Comparison of ENCODE assay signal across 16 cellular contexts in genomic region chr3:70984756-70985155, GRCh38.
DNase-seq lines count a peak whose midpoint lies in the region; ATAC-seq, FAIRE-seq and TF ChIP-seq lines count a peak whose summit lies in the region.
"Had no signal": no experiment of that assay in that cellular context is flagged by ENCODE, and none has a peak within 500 bp of the region (broad histone marks: within the 10 kb centered on the region; RNA-seq: fewer than 3 reads in every experiment).

No MANE protein-coding gene starts in this region.

- no TSS peak for BruUV-seq in HepG2 (replicated peaks; lab: Mats Ljungman, UMichigan)

- POLR2A ChIA-PET in HepG2 (lab: Yijun Ruan, JAX) = no interaction called here

- no peak for TF ChIP-seq CTCF in mesothelial cell of epicardium (IDR thresholded peaks at IDR 0.05; ENCODE audit: unreplicated experiment)
- TF ChIP-seq CTCF in tibial artery (IDR thresholded peaks at IDR 0.05) = no peak
- no peak for TF ChIP-seq CTCF in HepG2 (CRISPR knock-in tag; IDR thresholded peaks at IDR 0.05)

- no peak for ATAC-seq in activated naive CD4-positive, alpha-beta T cell treated with anti-CD3 and anti-CD28 coated beads, Interleukin-2, amount 50 U/mL, for 72 hours
- ATAC-seq in activated naive CD8-positive, alpha-beta T cell treated with anti-CD3 and anti-CD28 coated beads, Interleukin-2, amount 50 U/mL, for 24 hours = no peak
- ATAC-seq in HepG2 = no peak
- ATAC-seq: Panc1, sciatic nerve had no signal

- no peaks in the 10 kb centered on the region for H3K27me3 Mint-ChIP-seq in activated naive CD4-positive, alpha-beta T cell treated with anti-CD3 and anti-CD28 coated beads, Interleukin-2, amount 10 ng/mL, durations not matched to agents 7 days and 5 days
- no peaks in the 10 kb centered on the region for H3K27me3 Mint-ChIP-seq in activated naive CD8-positive, alpha-beta T cell treated with anti-CD3 and anti-CD28 coated beads, Interleukin-2, amount 50 U/mL, for 24 hours
- H3K27me3 Mint-ChIP-seq in mesothelial cell of epicardium (ENCODE audit: low read depth) = no peaks in the 10 kb centered on the region

- H3K4me2 ChIP-seq in HepG2 (ENCODE audit: low read depth, low read length) = no peak overlapping the region

- peaks cover 56% of the 10 kb centered on the region for H3K4me1 Mint-ChIP-seq in activated naive CD4-positive, alpha-beta T cell treated with anti-CD3 and anti-CD28 coated beads, Interleukin-2, amount 10 ng/mL, durations not matched to agents 7 days and 5 days
- H3K4me1 Mint-ChIP-seq in activated naive CD8-positive, alpha-beta T cell treated with anti-CD3 and anti-CD28 coated beads, Interleukin-2, amount 50 U/mL, for 24 hours = peaks cover 75% of the 10 kb centered on the region
- H3K4me1 Mint-ChIP-seq in mesothelial cell of epicardium = peaks cover 68% of the 10 kb centered on the region

- H3K27me3 ChIP-seq in tibial artery = no peaks in the 10 kb centered on the region
- no peaks in the 10 kb centered on the region for H3K27me3 ChIP-seq in MG63
- H3K27me3 ChIP-seq in HepG2 (ENCODE audit: control insufficient read depth in 1 of 2, insufficient read depth in 2 of 2, low read length in 2 of 2) = no peaks in the 10 kb centered on the region

- FAIRE-seq in HepG2 (lab: Jason Lieb, UNC) = no peak

- WGBS in HepG2 (ENCODE audit: low lambda C conversion rate) = 93% methylated on average over 6 of the region's 6 CpGs

- TF ChIP-seq RAD21 in HepG2 (CRISPR knock-in tag; IDR thresholded peaks at IDR 0.05) = no peak

- no peak for TF ChIP-seq EP300 in HepG2 (IDR thresholded peaks at IDR 0.05; ENCODE audit: low read depth in 2 of 2, low read length in 2 of 2)
- no peak for TF ChIP-seq EP300 in HepG2 (CRISPR knock-in tag; IDR thresholded peaks at IDR 0.05; ENCODE audit: borderline replicate concordance)

- H3K27ac Mint-ChIP-seq in activated naive CD4-positive, alpha-beta T cell treated with anti-CD3 and anti-CD28 coated beads, Interleukin-2, amount 10 ng/mL, durations not matched to agents 7 days and 5 days = peak overlapping the region; percentile 17
- H3K27ac Mint-ChIP-seq in activated naive CD4-positive, alpha-beta T cell treated with anti-CD3 and anti-CD28 coated beads, Interleukin-2, amount 50 U/mL, for 72 hours = peak overlapping the region in 1 of 2 donors; percentile 34
- peak overlapping the region; percentile 82 for H3K27ac Mint-ChIP-seq in activated naive CD8-positive, alpha-beta T cell treated with anti-CD3 and anti-CD28 coated beads, Interleukin-2, amount 50 U/mL, for 24 hours
- peak overlapping the region; percentile 100 for H3K27ac Mint-ChIP-seq in mesothelial cell of epicardium

- no peak for TF ChIP-seq POLR2A in HepG2 (IDR thresholded peaks at IDR 0.05; ENCODE audit: insufficient read depth in 1 of 2, low read depth in 2 of 2, low read length in 2 of 2)

- in situ Hi-C loops in HepG2 (cut with HindIII; ENCODE audit: extremely low pct_ligation_motif_present, low pct_unique_long_range_greater_than_20kb) = no loop called here

- H3K4me3 ChIP-seq in tibial artery = no peak overlapping the region
- H3K4me3 ChIP-seq in MG63 = no peak overlapping the region
- H3K4me3 ChIP-seq in HepG2 (replicated peaks in 1 of 3; ENCODE audit: insufficient read depth in 1 of 3, low read depth in 2 of 3, low read length in 3 of 3) = no peak overlapping the region

- H3K79me2 ChIP-seq in HepG2 (ENCODE audit: insufficient read depth, low read length) = no peaks in the 10 kb centered on the region

- H3K9ac ChIP-seq in HepG2 (ENCODE audit: insufficient read depth, low read depth, low read length) = no peak overlapping the region

- H3K36me3 ChIP-seq in tibial artery (peaks cover 4 to 21% (median 21%) of the 10 kb centered on the region in 3 donors), MG63 (peaks cover 24% of the 10 kb centered on the region), HepG2 (replicated peaks in 1 of 2; ENCODE audit: control insufficient read depth in 1 of 2, insufficient read depth in 2 of 2, low read length in 2 of 2) (peaks cover 30 to 46% of the 10 kb centered on the region in 2 experiments)

- no peak overlapping the region for H3K4me3 Mint-ChIP-seq in activated naive CD4-positive, alpha-beta T cell treated with anti-CD3 and anti-CD28 coated beads, Interleukin-2, amount 10 ng/mL, durations not matched to agents 7 days and 5 days
- no peak overlapping the region for H3K4me3 Mint-ChIP-seq in activated naive CD8-positive, alpha-beta T cell treated with anti-CD3 and anti-CD28 coated beads, Interleukin-2, amount 50 U/mL, for 24 hours
- H3K4me3 Mint-ChIP-seq in mesothelial cell of epicardium = no peak overlapping the region

- H3K4me1 ChIP-seq in tibial artery (peaks cover 0 to 100% (median 69%) of the 10 kb centered on the region in 4 donors), HepG2 (ENCODE audit: insufficient read depth, low read length) (peaks cover 11% of the 10 kb centered on the region; the same call in 1 of the 2 replicates)

- CTCF ChIA-PET in activated naive CD4-positive, alpha-beta T cell treated with anti-CD3 and anti-CD28 coated beads, Interleukin-2, amount 10 ng/mL, durations not matched to agents 7 days and 5 days (lab: Charles Lee) = no interaction called here
- CTCF ChIA-PET in HepG2 (lab: Yijun Ruan, JAX; ENCODE audit: low intra/inter-chr PET ratio, low total read pairs) = no interaction called here

- DNase-seq in activated naive CD4-positive, alpha-beta T cell treated with anti-CD3 and anti-CD28 coated beads, Interleukin-2, amount 10 ng/mL, durations not matched to agents 7 days and 5 days = no peak
- DNase-seq in activated naive CD4-positive, alpha-beta T cell treated with anti-CD3 and anti-CD28 coated beads, Interleukin-2, amount 50 U/mL, for 72 hours (ENCODE audit: low spot score in 2 of 2) = no peak
- DNase-seq in activated naive CD8-positive, alpha-beta T cell treated with anti-CD3 and anti-CD28 coated beads, Interleukin-2, amount 50 U/mL, for 24 hours = no peak
- DNase-seq in mesothelial cell of epicardium (ENCODE audit: low spot score in 2 of 2, unreplicated experiment in 2 of 2) = no peak
- no peak for DNase-seq in tibial artery
- no peak for DNase-seq in MG63
- DNase-seq in mesenteric fat pad (ENCODE audit: low spot score) = no peak
- no peak for DNase-seq in HepG2 (ENCODE audit: low spot score)
- DNase-seq: activated CD4-positive, alpha-beta T cell treated with anti-CD3 and anti-CD28 coated beads for 4 hours; central memory CD4-positive, alpha-beta T cell; HCEC 1CT; Karpas-422; NCI-H524 had no signal

- H3K36me3 Mint-ChIP-seq in activated naive CD4-positive, alpha-beta T cell treated with anti-CD3 and anti-CD28 coated beads, Interleukin-2, amount 10 ng/mL, durations not matched to agents 7 days and 5 days = peaks cover 86% of the 10 kb centered on the region
- H3K36me3 Mint-ChIP-seq in activated naive CD4-positive, alpha-beta T cell treated with anti-CD3 and anti-CD28 coated beads, Interleukin-2, amount 50 U/mL, for 72 hours = peaks cover 15 to 64% of the 10 kb centered on the region in 2 donors
- peaks cover 82% of the 10 kb centered on the region for H3K36me3 Mint-ChIP-seq in activated naive CD8-positive, alpha-beta T cell treated with anti-CD3 and anti-CD28 coated beads, Interleukin-2, amount 50 U/mL, for 24 hours (ENCODE audit: low read depth)
- peaks cover 26% of the 10 kb centered on the region for H3K36me3 Mint-ChIP-seq in mesothelial cell of epicardium

- H3K9me3 ChIP-seq in tibial artery (no peaks in the 10 kb centered on the region), MG63 (no peaks in the 10 kb centered on the region), HepG2 (ENCODE audit: low read length) (no peaks in the 10 kb centered on the region)

- H3K27ac ChIP-seq in tibial artery (peak overlapping the region; percentile 78 to 90), HepG2 (ENCODE audit: extremely low read length, insufficient read depth, low read length) (no peak overlapping the region)
- H3K27ac ChIP-seq: HL-60 had no signal

- H2AFZ ChIP-seq in HepG2 (ENCODE audit: low read length) = no peak overlapping the region

- no peaks in the 10 kb centered on the region for H4K20me1 ChIP-seq in HepG2 (ENCODE audit: insufficient read depth, low read length)

- intact Hi-C loops in tibial artery (cut with DNase I; ENCODE audit: low total_unique reads) = no loop called here
- intact Hi-C loops in HepG2 (cut with micrococcal nuclease; ENCODE audit: unreplicated experiment) = no loop called here

- H3K9me3 Mint-ChIP-seq in activated naive CD4-positive, alpha-beta T cell treated with anti-CD3 and anti-CD28 coated beads, Interleukin-2, amount 10 ng/mL, durations not matched to agents 7 days and 5 days = peaks cover 3% of the 10 kb centered on the region
- no peaks in the 10 kb centered on the region for H3K9me3 Mint-ChIP-seq in activated naive CD4-positive, alpha-beta T cell treated with anti-CD3 and anti-CD28 coated beads, Interleukin-2, amount 50 U/mL, for 72 hours
- no peaks in the 10 kb centered on the region for H3K9me3 Mint-ChIP-seq in activated naive CD8-positive, alpha-beta T cell treated with anti-CD3 and anti-CD28 coated beads, Interleukin-2, amount 50 U/mL, for 24 hours
- no peaks in the 10 kb centered on the region for H3K9me3 Mint-ChIP-seq in mesothelial cell of epicardium

TF ChIP-seq in HepG2, 621 proteins besides CTCF, POLR2A, EP300 and RAD21 (continues in another document):
- TF ChIP-seq FOXO4 (CRISPR knock-in tag; conservative IDR thresholded peaks at IDR 0.05) = no peak
- TF ChIP-seq MTF2 (CRISPR knock-in tag; IDR thresholded peaks at IDR 0.05; ENCODE audit: borderline replicate concordance) = no peak
- no peak for TF ChIP-seq TAF15 (IDR thresholded peaks at IDR 0.05; ENCODE audit: low read depth, low read length, poor library complexity, severe bottlenecking)
